9 cellular contexts compared by ENCODE assay signal in the genomic region with DNA sequence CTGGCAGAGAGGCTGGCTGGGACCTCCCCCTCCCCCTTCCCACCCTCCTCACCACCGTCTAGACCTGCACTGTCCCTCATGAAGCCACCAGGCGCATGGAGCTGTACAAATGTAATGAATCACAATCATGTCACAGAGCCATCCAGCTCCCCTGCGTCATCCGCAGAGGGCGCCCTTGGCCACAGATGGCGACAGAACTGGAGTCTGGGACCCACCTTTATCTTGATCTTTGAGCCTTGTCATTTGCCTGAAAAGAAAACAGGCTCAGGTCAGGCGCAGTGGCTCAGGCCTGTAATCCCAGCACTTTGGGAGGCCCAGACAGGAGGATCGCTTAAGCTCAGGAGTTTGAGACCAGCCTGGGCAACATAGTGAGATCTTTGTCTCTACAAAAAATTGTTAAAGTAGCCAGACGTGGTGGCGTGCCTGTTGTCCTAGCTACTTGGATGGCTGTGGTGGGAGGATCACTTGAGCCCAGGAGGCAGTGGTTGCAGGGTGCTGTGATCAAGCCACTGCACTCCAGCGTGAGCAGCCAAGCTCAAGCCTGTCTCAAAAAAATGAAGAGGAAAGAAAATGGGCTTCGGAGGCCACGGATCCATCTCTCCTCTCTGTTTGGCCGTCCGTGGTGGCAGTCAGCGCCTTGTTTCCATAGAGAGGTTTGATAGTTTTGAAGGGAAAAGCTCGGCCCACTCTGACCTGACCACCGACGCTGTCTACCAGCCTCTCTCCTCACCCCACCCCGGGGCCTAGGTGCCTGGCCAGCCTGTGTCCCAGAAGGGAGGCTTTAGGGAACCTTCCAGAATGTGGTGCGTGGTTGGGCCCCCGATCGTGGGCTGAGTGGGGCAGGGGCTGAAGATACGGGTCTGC. TPM values are rescaled to one million over a fixed set of nuclear protein-coding genes. Genes with fewer than 3 reads are reported as not detected.
DNase-seq lines count a peak whose midpoint lies in the region; ATAC-seq and TF ChIP-seq lines count a peak whose summit lies in the region.
"Had no signal": no experiment of that assay in that cellular context is flagged by ENCODE, and none has a peak within 500 bp of the region (broad histone marks: within the 10 kb centered on the region; RNA-seq: fewer than 3 reads in every experiment).

No MANE protein-coding gene starts in this region.

- H3K27ac ChIP-seq in HCT116 (ENCODE audit: low read depth, low read length) (peak overlapping the region; percentile 51), tibial nerve (peak overlapping the region in 2 of 4 donors; percentile 12 to 50)

- 82 to 88% methylated on average over 24 of the region's 24 CpGs for WGBS in tibial nerve, 2 donors

- intact Hi-C loops in HCT116 (cut with micrococcal nuclease) = loop anchor here (2.0 kb wide), 1 partner anchor 186 kb away; no protein-coding TSS in a partner anchor
- intact Hi-C loops in left ventricle myocardium superior (cut with micrococcal nuclease) = no loop called here

- H3K4me2 ChIP-seq in HCT116 (ENCODE audit: low read length) = peak overlapping the region; percentile 38

- BruUV-seq in HCT116 (replicated peaks; lab: Mats Ljungman, UMichigan) = no TSS peak

- peaks cover 3% of the 10 kb centered on the region for H3K27me3 Mint-ChIP-seq in activated naive CD4-positive, alpha-beta T cell treated with anti-CD3 and anti-CD28 coated beads, Interleukin-2, amount 50 U/mL, for 24 hours

- no peak for TF ChIP-seq RAD21 in HCT116 (IDR thresholded peaks at IDR 0.05; ENCODE audit: low read depth)

- H4K20me1 ChIP-seq in HCT116 (ENCODE audit: insufficient read depth) = no peaks in the 10 kb centered on the region

- no peak for TF ChIP-seq EP300 in tibial nerve (IDR thresholded peaks at IDR 0.05)

- H3K9ac ChIP-seq in HCT116 (ENCODE audit: low read length) = peak overlapping the region; percentile 32

- H3K9me2 ChIP-seq in HCT116 (ENCODE audit: insufficient read depth) = no peaks in the 10 kb centered on the region

- no peaks in the 10 kb centered on the region for H3K79me2 ChIP-seq in HCT116 (ENCODE audit: insufficient read depth, low read length)

- TF ChIP-seq CTCF in HCT116 (IDR thresholded peaks at IDR 0.05 in 2 of 3, conservative IDR thresholded peaks at IDR 0.05 in 1 of 3; ENCODE audit: borderline replicate concordance in 1 of 3, insufficient read depth in 1 of 3, low read depth in 2 of 3, low read length in 2 of 3) = peak in 2 of 3 experiments; percentile 60 to 77; a peak in 4 of 6 replicates
- peak in 2 of 5 experiments; percentile 11 to 28 for TF ChIP-seq CTCF in tibial nerve (IDR thresholded peaks at IDR 0.05)

- ATAC-seq in HCT116 (peak; percentile 80), left ventricle myocardium superior (no peak)
- ATAC-seq: right cardiac atrium had no signal

- H3K4me1 Mint-ChIP-seq in activated naive CD4-positive, alpha-beta T cell treated with anti-CD3 and anti-CD28 coated beads, Interleukin-2, amount 50 U/mL, for 24 hours = peaks cover 5% of the 10 kb centered on the region

- no peaks in the 10 kb centered on the region for H3K36me3 ChIP-seq in HCT116 (ENCODE audit: control insufficient read depth in 1 of 2, insufficient read depth in 2 of 2, low read length in 2 of 2)
- peaks cover 0 to 41% (median 0%) of the 10 kb centered on the region in 3 donors for H3K36me3 ChIP-seq in tibial nerve

- peaks cover 52 to 58% of the 10 kb centered on the region in 2 experiments for H3K4me1 ChIP-seq in HCT116 (ENCODE audit: control insufficient read depth in 1 of 2, insufficient read depth in 2 of 2, low read length in 2 of 2)
- peaks cover 0 to 52% (median 38%) of the 10 kb centered on the region in 4 donors for H3K4me1 ChIP-seq in tibial nerve

- H3K36me3 Mint-ChIP-seq in activated naive CD4-positive, alpha-beta T cell treated with anti-CD3 and anti-CD28 coated beads, Interleukin-2, amount 50 U/mL, for 24 hours = no peaks in the 10 kb centered on the region

- H3K27me3 ChIP-seq in HCT116 (ENCODE audit: insufficient read depth, low read length) = no peaks in the 10 kb centered on the region
- no peaks in the 10 kb centered on the region for H3K27me3 ChIP-seq in tibial nerve

- H3K9me3 Mint-ChIP-seq in activated naive CD4-positive, alpha-beta T cell treated with anti-CD3 and anti-CD28 coated beads, Interleukin-2, amount 50 U/mL, for 24 hours = no peaks in the 10 kb centered on the region

- CTCF ChIA-PET in HCT116 (lab: Charles Lee) = interaction anchor here (0.6 to 1.8 kb wide), 18 partner anchors 9 to 248 kb away, joined by 3 to 9 read pairs (median 4); partner anchors contain the start of genes MRGBP and TCFL5

- H3K9me3 ChIP-seq in HCT116 (ENCODE audit: control insufficient read depth in 1 of 2, insufficient read depth in 1 of 2, low read depth in 1 of 2, low read length in 2 of 2) (no peaks in the 10 kb centered on the region), tibial nerve (no peaks in the 10 kb centered on the region)

- H3K4me3 Mint-ChIP-seq in activated naive CD4-positive, alpha-beta T cell treated with anti-CD3 and anti-CD28 coated beads, Interleukin-2, amount 50 U/mL, for 24 hours = peak overlapping the region; percentile 19

- TF ChIP-seq POLR2A in HCT116 (IDR thresholded peaks at IDR 0.05; ENCODE audit: borderline replicate concordance, extremely low read depth, insufficient read depth, insufficient read length) = no peak
- TF ChIP-seq POLR2A in tibial nerve (IDR thresholded peaks at IDR 0.05) = no peak

- no peak overlapping the region for H2AFZ ChIP-seq in HCT116 (ENCODE audit: low read depth, low read length, poor library complexity, severe bottlenecking)

- RAD21 ChIA-PET in HCT116 (lab: Charles Lee; ENCODE audit: low non-redundant PET in 1 of 2, low total read pairs in 2 of 2, uncharacterized antibody in 2 of 2, unreplicated experiment in 2 of 2) = interaction anchor here (0.6 to 1.0 kb wide), 5 partner anchors 9 to 546 kb away, joined by 3 to 8 read pairs (median 3); no protein-coding TSS in a partner anchor

- DNase-seq in EL (peak; percentile 25), HCT116 (ENCODE audit: low read depth, low spot score) (peak; percentile 85), NCI-H526 treated with DMSO at 0.1 percent for 48 hours (lab: John Stamatoyannopoulos, UW) (peak; percentile 87), lung microvascular endothelial cell (ENCODE audit: low read depth in 2 of 2) (peak; percentile 37 to 77), tibial nerve (ENCODE audit: low spot score in 2 of 2) (no peak), left ventricle myocardium superior (no peak)
- DNase-seq in effector CD8-positive, alpha-beta T cell (lab: John Stamatoyannopoulos, UW) = no peak

- H3K4me3 ChIP-seq in HCT116 (replicated peaks in 1 of 2; ENCODE audit: low read depth in 1 of 2, low read length in 2 of 2) (no peak overlapping the region), tibial nerve (no peak overlapping the region)

- no peak overlapping the region for H3K27ac Mint-ChIP-seq in activated naive CD4-positive, alpha-beta T cell treated with anti-CD3 and anti-CD28 coated beads, Interleukin-2, amount 50 U/mL, for 24 hours

- POLR2A ChIA-PET in HCT116 (lab: Charles Lee) = interaction anchor here (0.6 to 1.4 kb wide), 4 partner anchors 13 to 52 kb away, joined by 3 to 4 read pairs (median 4); partner anchors contain the start of gene TCFL5

TF ChIP-seq in HCT116, 20 proteins besides CTCF, POLR2A, EP300 and RAD21 (continues in another document):
- TF ChIP-seq YY1 (IDR thresholded peaks at IDR 0.05; ENCODE audit: extremely low read depth, insufficient replicate concordance, low read depth, low read length) (peak; percentile 48), POLR2AphosphoS5 (IDR thresholded peaks at IDR 0.05; ENCODE audit: low read depth, low read length) (no peak), REST (IDR thresholded peaks at IDR 0.05; ENCODE audit: low read depth) (no peak)

RNA-seq across cellular contexts. Expression of gene COL9A3, which starts 6.2 kb away (rescaled TPM):
- total RNA-seq in HCT116 (2021; ENCODE audit: unreplicated experiment) (29.7 TPM), lung microvascular endothelial cell (0.44 and 0.99 TPM in 2 replicates), tibial nerve (10 to 100 TPM; 51.3 to 81.2 (median 63.5) TPM), left ventricle myocardium superior (2.9 TPM)
- polyA plus RNA-seq in HCT116 (2012) = 15.9 and 20.7 TPM in 2 replicates

RNA-seq across cellular contexts. Expression of gene OGFR, which starts 18.4 kb away (rescaled TPM):
- total RNA-seq in HCT116 (2021; ENCODE audit: unreplicated experiment) (73.6 TPM), lung microvascular endothelial cell (19.2 and 23.0 TPM in 2 replicates), tibial nerve (100 to 1,000 TPM in 1 of 4 donors, 10 to 100 TPM in 3; 67.1 to 108 (median 80.8) TPM), left ventricle myocardium superior (21.0 TPM)
- polyA plus RNA-seq in HCT116 (2012) = 59.4 and 59.5 TPM in 2 replicates

RNA-seq across cellular contexts. Expression of gene MRGBP, which starts 26.7 kb away (rescaled TPM):
- total RNA-seq in HCT116 (2021; ENCODE audit: unreplicated experiment) = 33.8 TPM
- 28.7 and 30.0 TPM in 2 replicates for polyA plus RNA-seq in HCT116 (2012)
- 12.4 and 12.7 TPM in 2 replicates for total RNA-seq in lung microvascular endothelial cell
- 10 to 100 TPM; 12.0 to 15.3 (median 13.6) TPM for total RNA-seq in tibial nerve
- total RNA-seq in left ventricle myocardium superior = 11.1 TPM

RNA-seq across cellular contexts. Expression of gene TCFL5, which starts 38.6 kb away (rescaled TPM):
- 20.4 TPM for total RNA-seq in HCT116 (2021; ENCODE audit: unreplicated experiment)
- 8.9 and 10.9 TPM in 2 replicates for polyA plus RNA-seq in HCT116 (2012)
- 7.2 and 11.7 TPM in 2 replicates for total RNA-seq in lung microvascular endothelial cell
- total RNA-seq in tibial nerve = 10 to 100 TPM in 3 of 4 donors, 1 to 10 TPM in 1; 9.8 to 25.1 (median 16.2) TPM
- 6.1 TPM for total RNA-seq in left ventricle myocardium superior

Comparison
In these comparisons a context has a peak if more than half of its experiments do, and no peak if none do; other contexts are left out.
1. DNase-seq: peak in EL (single experiment), HCT116 (single experiment), NCI-H526 treated with DMSO at 0.1 percent for 48 hours (single experiment) and lung microvascular endothelial cell (2 of 2); none in effector CD8-positive, alpha-beta T cell (single experiment), tibial nerve (0 of 2) and left ventricle myocardium superior (single experiment).